ENCODE assay signal across 1 cellular context in the genomic region with DNA sequence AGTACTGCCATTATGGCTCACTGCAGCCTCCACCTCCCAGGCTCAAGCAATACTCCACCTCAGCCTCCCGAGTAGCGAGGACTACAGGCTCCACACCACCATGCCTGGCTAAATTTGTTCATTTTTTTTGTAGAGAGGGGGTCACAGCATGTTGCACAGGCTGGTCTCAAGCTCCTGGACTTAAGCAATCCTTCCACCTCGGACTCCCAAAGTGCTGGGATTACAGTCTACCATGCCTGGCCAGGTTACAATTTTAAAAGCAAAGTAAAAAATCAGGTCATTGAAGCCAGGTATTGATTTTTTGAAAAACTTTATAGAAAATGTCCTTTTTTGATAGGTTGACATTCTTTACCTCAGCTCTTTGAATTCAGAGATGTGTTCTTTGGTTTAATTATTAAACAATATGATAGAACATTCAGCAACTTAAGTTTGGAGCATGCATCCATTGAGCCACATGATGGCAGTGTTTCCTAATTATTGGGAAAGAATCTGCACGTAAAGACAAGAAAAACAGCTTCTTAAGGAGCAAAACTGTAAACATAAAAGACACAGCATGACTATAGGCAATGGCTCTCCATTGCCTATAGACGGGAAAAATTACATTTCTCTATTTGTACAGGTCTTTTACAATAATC.
TF ChIP-seq lines count a peak whose summit lies in the region.

No MANE protein-coding gene starts in this region.

TF ChIP-seq in IMR-90, 13 proteins besides CTCF, POLR2A, EP300 and RAD21:
- peak; percentile 79 for TF ChIP-seq SMC3 (IDR thresholded peaks at IDR 0.05; ENCODE audit: low read depth, low read length)
- TF ChIP-seq CHD1 (IDR thresholded peaks at IDR 0.05; ENCODE audit: low read depth, low read length): no peak
- no peak for TF ChIP-seq RCOR1 (IDR thresholded peaks at IDR 0.05; ENCODE audit: insufficient replicate concordance, low read length)
- no peak for TF ChIP-seq FOS (IDR thresholded peaks at IDR 0.05; ENCODE audit: low read depth, low read length)
- peak; percentile 56 for TF ChIP-seq CEBPB (IDR thresholded peaks at IDR 0.05; ENCODE audit: low read depth, low read length)
- 0 out of 2 replicates have a peak, but pooled peaks have one; percentile 7 for TF ChIP-seq MAFK (IDR thresholded peaks at IDR 0.05; ENCODE audit: low read depth, low read length)
- no peak for TF ChIP-seq MXI1 (IDR thresholded peaks at IDR 0.05; ENCODE audit: borderline replicate concordance, low read depth, low read length)
- TF ChIP-seq NFE2L2 (IDR thresholded peaks at IDR 0.05; ENCODE audit: low read depth, low read length): no peak
- TF ChIP-seq USF2 (IDR thresholded peaks at IDR 0.05; ENCODE audit: low read depth, low read length): no peak
- no peak for TF ChIP-seq MAZ (IDR thresholded peaks at IDR 0.05; ENCODE audit: borderline replicate concordance, low read depth, low read length)
- TF ChIP-seq RFX5 (IDR thresholded peaks at IDR 0.05; ENCODE audit: low read depth, low read length): no peak
- no peak for TF ChIP-seq BHLHE40 (IDR thresholded peaks at IDR 0.05; ENCODE audit: low read depth, low read length)
- TF ChIP-seq, protein P1, sequence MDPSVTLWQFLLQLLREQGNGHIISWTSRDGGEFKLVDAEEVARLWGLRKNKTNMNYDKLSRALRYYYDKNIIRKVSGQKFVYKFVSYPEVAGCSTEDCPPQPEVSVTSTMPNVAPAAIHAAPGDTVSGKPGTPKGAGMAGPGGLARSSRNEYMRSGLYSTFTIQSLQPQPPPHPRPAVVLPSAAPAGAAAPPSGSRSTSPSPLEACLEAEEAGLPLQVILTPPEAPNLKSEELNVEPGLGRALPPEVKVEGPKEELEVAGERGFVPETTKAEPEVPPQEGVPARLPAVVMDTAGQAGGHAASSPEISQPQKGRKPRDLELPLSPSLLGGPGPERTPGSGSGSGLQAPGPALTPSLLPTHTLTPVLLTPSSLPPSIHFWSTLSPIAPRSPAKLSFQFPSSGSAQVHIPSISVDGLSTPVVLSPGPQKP (IDR thresholded peaks at IDR 0.05; ENCODE audit: borderline replicate concordance, low read depth, low read length): no peak
TF ChIP-seq in IMR-90: peak in this region for 3.
